2 cellular contexts compared by ENCODE assay signal in the genomic region with DNA sequence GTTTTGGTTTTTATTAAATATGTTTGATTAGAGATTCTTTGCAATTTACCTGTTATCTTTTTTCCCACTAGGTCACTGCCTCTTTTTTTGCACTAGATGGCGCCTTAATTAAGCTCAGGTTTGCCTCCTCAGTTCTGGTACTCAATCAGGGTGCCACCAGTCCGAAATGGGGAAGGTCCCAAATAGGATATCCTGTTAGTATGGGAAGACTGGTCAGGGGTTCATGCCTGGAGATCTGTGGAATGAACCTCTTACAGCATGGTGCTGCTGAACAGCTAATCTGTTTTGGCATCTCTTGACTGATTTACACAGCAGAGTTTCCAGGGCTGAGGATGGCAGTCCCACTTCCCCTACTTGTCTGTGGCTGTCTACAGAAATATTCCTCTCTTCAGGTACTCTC.
TF ChIP-seq lines count a peak whose summit lies in the region.

No MANE protein-coding gene starts in this region.

TF ChIP-seq in Ishikawa, 13 proteins besides CTCF, POLR2A, EP300 and RAD21:
- TF ChIP-seq EGR1 (IDR thresholded peaks at IDR 0.05): no peak
- TF ChIP-seq TEAD4 (IDR thresholded peaks at IDR 0.05): no peak
- no peak for TF ChIP-seq YY1 (IDR thresholded peaks at IDR 0.05; ENCODE audit: low read depth)
- no peak for TF ChIP-seq NFIC (IDR thresholded peaks at IDR 0.05)

TF ChIP-seq in GM12878, 131 proteins besides CTCF, POLR2A, EP300 and RAD21:
- TF ChIP-seq EGR1 (IDR thresholded peaks at IDR 0.05; ENCODE audit: borderline replicate concordance in 1 of 2, low read depth in 2 of 2, low read length in 2 of 2) (no peak), SMC3 (IDR thresholded peaks at IDR 0.05; ENCODE audit: borderline replicate concordance, low read length) (peak; percentile 73), YY1 (IDR thresholded peaks at IDR 0.05; ENCODE audit: low read depth, low read length) (0 out of 2 replicates have a peak, but pooled peaks have one; percentile 12)
